Comparison of ENCODE assay signal across 12 cellular contexts in the genomic region with DNA sequence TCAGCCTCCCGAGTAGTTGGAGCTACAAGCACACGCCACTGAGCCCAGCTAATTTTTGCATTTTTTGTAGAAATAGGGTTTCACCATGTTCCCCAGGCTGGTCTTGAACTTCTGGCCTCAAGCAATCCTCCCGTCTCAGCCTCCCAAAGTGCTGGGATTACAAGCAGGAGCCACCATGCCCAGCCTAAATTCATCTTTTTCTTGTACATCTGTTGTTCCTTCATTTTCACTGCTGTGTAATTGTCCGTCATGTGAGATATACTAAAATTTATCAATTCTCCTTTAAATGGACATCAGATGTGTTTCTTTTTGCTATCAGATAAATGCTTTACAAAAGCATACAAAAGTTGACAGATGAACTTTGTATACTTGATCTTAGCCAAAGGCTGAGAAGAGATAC. TPM values are rescaled to one million over a fixed set of nuclear protein-coding genes. Genes with fewer than 3 reads are reported as not detected.
"Had no signal": no experiment of that assay in that cellular context is flagged by ENCODE, and none has a peak within 500 bp of the region (broad histone marks: within the 10 kb centered on the region; RNA-seq: fewer than 3 reads in every experiment).

No MANE protein-coding gene starts in this region.

- H3K4me2 ChIP-seq: KMS-11 had no signal

- FAIRE-seq: HepG2 had no signal

- H3K4me1 ChIP-seq: HAP-1 had no signal

- ATAC-seq: HCT116, HepG2 had no signal

- DNase-seq: GM23248, GOT3, H7, KBM-7 had no signal

- H3K27ac ChIP-seq: GM23248, HL-60, KMS-11 had no signal

- H3K36me3 ChIP-seq: HAP-1 had no signal

- H3K4me3 ChIP-seq: GM23248, HAP-1 had no signal

- H3K9me3 ChIP-seq: HAP-1 had no signal

RNA-seq across cellular contexts. Expression of a gene that starts 32.4 kb away (rescaled TPM):
- total RNA-seq: GM23248, H4, H7, HepG2, HT1080 had no signal
- polyA plus RNA-seq: GM23248, HepG2, IgD-negative memory B cell had no signal
